In the genomic region with DNA sequence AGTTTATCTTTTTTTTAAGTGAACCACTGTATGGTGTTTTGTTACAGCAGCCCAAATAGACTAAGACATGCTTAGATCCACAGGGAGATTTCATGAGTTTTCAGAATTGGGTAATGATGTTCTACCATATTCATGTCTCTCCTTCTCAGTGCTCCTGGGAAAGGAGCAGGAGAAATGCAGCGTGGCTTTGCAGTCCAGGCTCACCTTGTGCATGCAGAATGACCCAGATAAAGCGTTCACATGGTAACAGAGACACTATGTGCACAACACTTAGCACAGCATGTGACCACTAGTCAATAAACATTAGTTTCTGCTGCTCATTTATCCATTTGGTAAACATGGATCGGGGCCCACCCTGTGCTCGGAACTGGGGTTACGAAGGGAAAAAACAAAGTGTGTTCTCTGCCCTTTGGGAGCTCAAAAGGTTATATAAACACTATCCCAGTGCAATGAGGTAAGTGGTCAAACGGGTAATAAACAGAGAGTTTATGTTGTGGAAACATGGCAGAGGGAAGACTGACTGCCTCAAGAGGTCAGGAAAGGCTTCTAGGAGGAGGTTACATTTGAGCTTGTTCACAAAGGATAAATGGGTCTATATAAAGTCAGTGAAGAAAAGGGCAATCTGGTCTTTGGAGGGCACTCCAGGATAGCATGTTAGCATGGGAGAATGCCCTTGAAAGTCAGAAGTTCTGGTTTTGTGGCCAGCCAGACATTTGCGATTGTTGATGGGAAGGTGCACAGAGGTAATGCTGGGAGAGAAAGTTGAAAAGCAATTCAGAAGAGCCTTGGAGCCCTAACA, we compare ENCODE assay signal across 1 cellular context.
TF ChIP-seq lines count a peak whose summit lies in the region.

No MANE protein-coding gene starts in this region.

TF ChIP-seq in HepG2, 621 proteins besides CTCF, POLR2A, EP300 and RAD21 (continued from another document):
- TF ChIP-seq, protein P1, sequence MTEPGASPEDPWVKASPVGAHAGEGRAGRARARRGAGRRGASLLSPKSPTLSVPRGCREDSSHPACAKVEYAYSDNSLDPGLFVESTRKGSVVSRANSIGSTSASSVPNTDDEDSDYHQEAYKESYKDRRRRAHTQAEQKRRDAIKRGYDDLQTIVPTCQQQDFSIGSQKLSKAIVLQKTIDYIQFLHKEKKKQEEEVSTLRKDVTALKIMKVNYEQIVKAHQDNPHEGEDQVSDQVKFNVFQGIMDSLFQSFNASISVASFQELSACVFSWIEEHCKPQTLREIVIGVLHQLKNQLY (CRISPR knock-in tag; IDR thresholded peaks at IDR 0.05) = peak; percentile 41; the same call in 1 of the 2 replicates
- TF ChIP-seq ZNF24 (IDR thresholded peaks at IDR 0.05) (no peak), NR2F2 (IDR thresholded peaks at IDR 0.05; ENCODE audit: borderline replicate concordance, low read depth) (peak; percentile 85), ZBTB3 (CRISPR knock-in tag; IDR thresholded peaks at IDR 0.05; ENCODE audit: borderline replicate concordance, low read depth) (no peak), GLI4 (CRISPR knock-in tag; IDR thresholded peaks at IDR 0.05; ENCODE audit: borderline replicate concordance) (peak; percentile 9; the same call in 1 of the 2 replicates), ZNF644 (CRISPR knock-in tag; IDR thresholded peaks at IDR 0.05; ENCODE audit: low read depth) (0 out of 2 replicates have a peak, but pooled peaks have one; percentile 65), NR2F6 (IDR thresholded peaks at IDR 0.05) (peak; percentile 85), NR2F6 (CRISPR knock-in tag; IDR thresholded peaks at IDR 0.05) (peak; percentile 85), ZNF225 (CRISPR knock-in tag; IDR thresholded peaks at IDR 0.05) (no peak), HOXD1 (CRISPR knock-in tag; IDR thresholded peaks at IDR 0.05) (no peak), ZNF737 (CRISPR knock-in tag; IDR thresholded peaks at IDR 0.05; ENCODE audit: borderline replicate concordance) (no peak), ERF (CRISPR knock-in tag; IDR thresholded peaks at IDR 0.05) (peak; percentile 53; the same call in 1 of the 2 replicates), ZNF720 (CRISPR knock-in tag; IDR thresholded peaks at IDR 0.05) (no peak), NFIC (IDR thresholded peaks at IDR 0.05; ENCODE audit: low read length) (peak; percentile 39; the same call in 1 of the 2 replicates), ZSCAN31 (CRISPR knock-in tag; IDR thresholded peaks at IDR 0.05; ENCODE audit: low read depth) (no peak), RELA (CRISPR knock-in tag; IDR thresholded peaks at IDR 0.05) (no peak), ARID5B (CRISPR knock-in tag; IDR thresholded peaks at IDR 0.05) (peak; percentile 82; the same call in 1 of the 2 replicates), SRSF9 (IDR thresholded peaks at IDR 0.05; ENCODE audit: borderline replicate concordance, insufficient read depth, low read depth, low read length, poor library complexity, severe bottlenecking) (no peak), ZBTB44 (CRISPR knock-in tag; IDR thresholded peaks at IDR 0.05) (no peak), HHEX (CRISPR knock-in tag; IDR thresholded peaks at IDR 0.05) (peak; percentile 55; the same call in 1 of the 2 replicates), ZSCAN29 (CRISPR knock-in tag; conservative IDR thresholded peaks at IDR 0.05) (0 out of 2 replicates have a peak, but pooled peaks have one; percentile 53), CCDC6 (CRISPR knock-in tag; IDR thresholded peaks at IDR 0.05) (0 out of 2 replicates have a peak, but pooled peaks have one; percentile 33), SOX13 (IDR thresholded peaks at IDR 0.05) (no peak), SOX13 (CRISPR knock-in tag; conservative IDR thresholded peaks at IDR 0.05 in 1 of 2, IDR thresholded peaks at IDR 0.05 in 1 of 2) (peak in 1 of 2 experiments; percentile 75; a peak in 2 of 4 replicates), ZNF746 (CRISPR knock-in tag; IDR thresholded peaks at IDR 0.05) (no peak), ZNF282 (IDR thresholded peaks at IDR 0.05; ENCODE audit: partially characterized antibody) (no peak), IRF2 (CRISPR knock-in tag; IDR thresholded peaks at IDR 0.05) (peak; percentile 42; the same call in 1 of the 2 replicates), SALL2 (CRISPR knock-in tag; IDR thresholded peaks at IDR 0.05) (no peak), NCOA2 (CRISPR knock-in tag; IDR thresholded peaks at IDR 0.05) (peak; percentile 67; the same call in 1 of the 2 replicates), DMTF1 (CRISPR knock-in tag; IDR thresholded peaks at IDR 0.05) (peak; percentile 56; the same call in 1 of the 2 replicates), BCL6 (CRISPR knock-in tag; IDR thresholded peaks at IDR 0.05) (peak; percentile 38; the same call in 1 of the 2 replicates), JDP2 (CRISPR knock-in tag; IDR thresholded peaks at IDR 0.05; ENCODE audit: borderline replicate concordance) (no peak), ZNF101 (CRISPR knock-in tag; IDR thresholded peaks at IDR 0.05; ENCODE audit: borderline replicate concordance, low read depth) (no peak), NR2C2 (CRISPR knock-in tag; IDR thresholded peaks at IDR 0.05; ENCODE audit: borderline replicate concordance) (peak; percentile 50; the same call in 1 of the 2 replicates), RXRB (CRISPR knock-in tag; IDR thresholded peaks at IDR 0.05; ENCODE audit: borderline replicate concordance) (peak; percentile 73), RAD51 (IDR thresholded peaks at IDR 0.05; ENCODE audit: borderline replicate concordance) (no peak)
- TF ChIP-seq, protein P2, sequence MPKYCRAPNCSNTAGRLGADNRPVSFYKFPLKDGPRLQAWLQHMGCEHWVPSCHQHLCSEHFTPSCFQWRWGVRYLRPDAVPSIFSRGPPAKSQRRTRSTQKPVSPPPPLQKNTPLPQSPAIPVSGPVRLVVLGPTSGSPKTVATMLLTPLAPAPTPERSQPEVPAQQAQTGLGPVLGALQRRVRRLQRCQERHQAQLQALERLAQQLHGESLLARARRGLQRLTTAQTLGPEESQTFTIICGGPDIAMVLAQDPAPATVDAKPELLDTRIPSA (CRISPR knock-in tag; IDR thresholded peaks at IDR 0.05; ENCODE audit: borderline replicate concordance) = no peak; the same call in 1 of the 2 replicates
- TF ChIP-seq, protein P3, sequence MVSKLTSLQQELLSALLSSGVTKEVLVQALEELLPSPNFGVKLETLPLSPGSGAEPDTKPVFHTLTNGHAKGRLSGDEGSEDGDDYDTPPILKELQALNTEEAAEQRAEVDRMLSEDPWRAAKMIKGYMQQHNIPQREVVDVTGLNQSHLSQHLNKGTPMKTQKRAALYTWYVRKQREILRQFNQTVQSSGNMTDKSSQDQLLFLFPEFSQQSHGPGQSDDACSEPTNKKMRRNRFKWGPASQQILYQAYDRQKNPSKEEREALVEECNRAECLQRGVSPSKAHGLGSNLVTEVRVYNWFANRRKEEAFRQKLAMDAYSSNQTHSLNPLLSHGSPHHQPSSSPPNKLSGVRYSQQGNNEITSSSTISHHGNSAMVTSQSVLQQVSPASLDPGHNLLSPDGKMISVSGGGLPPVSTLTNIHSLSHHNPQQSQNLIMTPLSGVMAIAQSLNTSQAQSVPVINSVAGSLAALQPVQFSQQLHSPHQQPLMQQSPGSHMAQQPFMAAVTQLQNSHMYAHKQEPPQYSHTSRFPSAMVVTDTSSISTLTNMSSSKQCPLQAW (CRISPR knock-in tag; IDR thresholded peaks at IDR 0.05) = peak; percentile 76
- TF ChIP-seq, protein P4, sequence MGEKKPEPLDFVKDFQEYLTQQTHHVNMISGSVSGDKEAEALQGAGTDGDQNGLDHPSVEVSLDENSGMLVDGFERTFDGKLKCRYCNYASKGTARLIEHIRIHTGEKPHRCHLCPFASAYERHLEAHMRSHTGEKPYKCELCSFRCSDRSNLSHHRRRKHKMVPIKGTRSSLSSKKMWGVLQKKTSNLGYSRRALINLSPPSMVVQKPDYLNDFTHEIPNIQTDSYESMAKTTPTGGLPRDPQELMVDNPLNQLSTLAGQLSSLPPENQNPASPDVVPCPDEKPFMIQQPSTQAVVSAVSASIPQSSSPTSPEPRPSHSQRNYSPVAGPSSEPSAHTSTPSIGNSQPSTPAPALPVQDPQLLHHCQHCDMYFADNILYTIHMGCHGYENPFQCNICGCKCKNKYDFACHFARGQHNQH (CRISPR knock-in tag; IDR thresholded peaks at IDR 0.05) = peak; percentile 46; the same call in 1 of the 2 replicates
- TF ChIP-seq, protein P5, sequence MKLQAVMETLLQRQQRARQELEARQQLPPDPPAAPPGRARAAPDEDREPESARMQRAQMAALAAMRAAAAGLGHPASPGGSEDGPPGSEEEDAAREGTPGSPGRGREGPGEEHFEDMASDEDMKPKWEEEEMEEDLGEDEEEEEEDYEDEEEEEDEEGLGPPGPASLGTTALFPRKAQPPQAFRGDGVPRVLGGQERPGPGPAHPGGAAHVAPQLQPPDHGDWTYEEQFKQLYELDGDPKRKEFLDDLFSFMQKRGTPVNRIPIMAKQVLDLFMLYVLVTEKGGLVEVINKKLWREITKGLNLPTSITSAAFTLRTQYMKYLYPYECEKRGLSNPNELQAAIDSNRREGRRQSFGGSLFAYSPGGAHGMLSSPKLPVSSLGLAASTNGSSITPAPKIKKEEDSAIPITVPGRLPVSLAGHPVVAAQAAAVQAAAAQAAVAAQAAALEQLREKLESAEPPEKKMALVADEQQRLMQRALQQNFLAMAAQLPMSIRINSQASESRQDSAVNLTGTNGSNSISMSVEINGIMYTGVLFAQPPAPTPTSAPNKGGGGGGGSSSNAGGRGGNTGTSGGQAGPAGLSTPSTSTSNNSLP (IDR thresholded peaks at IDR 0.05; ENCODE audit: low read depth, low read length) = peak; percentile 49
TF ChIP-seq in HepG2: peak in this region for 93.
